1 cellular context compared by ENCODE assay signal in genomic region chrY:2935606-2936521, GRCh38.
A peak's percentile ranks its signal among the peaks of the same experiment; 100 is the strongest.
TF ChIP-seq lines count a peak whose summit lies in the region.

No MANE protein-coding gene starts in this region.

TF ChIP-seq in HepG2, 621 proteins besides CTCF, POLR2A, EP300 and RAD21 (continued from another document and continues in another):
- TF ChIP-seq KIAA2018 (CRISPR knock-in tag; IDR thresholded peaks at IDR 0.05; ENCODE audit: borderline replicate concordance): no peak
- no peak for TF ChIP-seq ZNF747 (CRISPR knock-in tag; IDR thresholded peaks at IDR 0.05; ENCODE audit: borderline replicate concordance)
- no peak for TF ChIP-seq ZNF597 (CRISPR knock-in tag; IDR thresholded peaks at IDR 0.05)
- no peak for TF ChIP-seq ZBTB3 (CRISPR knock-in tag; IDR thresholded peaks at IDR 0.05; ENCODE audit: borderline replicate concordance, low read depth)
- TF ChIP-seq ZFP41 (CRISPR knock-in tag; IDR thresholded peaks at IDR 0.05; ENCODE audit: borderline replicate concordance): no peak
- TF ChIP-seq ZHX2 (IDR thresholded peaks at IDR 0.05; ENCODE audit: low read depth): no peak
- no peak for TF ChIP-seq ZHX2 (CRISPR knock-in tag; IDR thresholded peaks at IDR 0.05; ENCODE audit: borderline replicate concordance)
- no peak for TF ChIP-seq ZNF709 (CRISPR knock-in tag; IDR thresholded peaks at IDR 0.05)
- TF ChIP-seq HNRNPL (IDR thresholded peaks at IDR 0.05; ENCODE audit: low read depth, low read length): no peak
- no peak for TF ChIP-seq HNRNPK (IDR thresholded peaks at IDR 0.05; ENCODE audit: low read depth, low read length, poor library complexity, severe bottlenecking)
- TF ChIP-seq IRF2 (CRISPR knock-in tag; IDR thresholded peaks at IDR 0.05): peak; percentile 53; the same call in 1 of the 2 replicates
- TF ChIP-seq CC2D1A (CRISPR knock-in tag; IDR thresholded peaks at IDR 0.05): no peak
- TF ChIP-seq BCL3 (CRISPR knock-in tag; IDR thresholded peaks at IDR 0.05): no peak
- TF ChIP-seq U2AF2 (IDR thresholded peaks at IDR 0.05; ENCODE audit: low read depth, low read length): no peak
- TF ChIP-seq ZEB1 (IDR thresholded peaks at IDR 0.05; ENCODE audit: insufficient replicate concordance, low read depth): no peak
- TF ChIP-seq ZNF280D (CRISPR knock-in tag; IDR thresholded peaks at IDR 0.05): no peak
- no peak for TF ChIP-seq TFDP2 (CRISPR knock-in tag; IDR thresholded peaks at IDR 0.05)
- TF ChIP-seq TERF1 (CRISPR knock-in tag; IDR thresholded peaks at IDR 0.05): no peak
- TF ChIP-seq TOE1 (CRISPR knock-in tag; IDR thresholded peaks at IDR 0.05): peak; percentile 40; the same call in 1 of the 2 replicates
- no peak for TF ChIP-seq ZNF503 (CRISPR knock-in tag; IDR thresholded peaks at IDR 0.05)
- TF ChIP-seq HHEX (CRISPR knock-in tag; IDR thresholded peaks at IDR 0.05): no peak
- TF ChIP-seq KDM2A (CRISPR knock-in tag; IDR thresholded peaks at IDR 0.05; ENCODE audit: borderline replicate concordance, low read depth): 0 out of 2 replicates have a peak, but pooled peaks have one; percentile 73
- no peak for TF ChIP-seq THAP7 (CRISPR knock-in tag; IDR thresholded peaks at IDR 0.05)
- no peak for TF ChIP-seq ZNF839 (CRISPR knock-in tag; IDR thresholded peaks at IDR 0.05; ENCODE audit: borderline replicate concordance)
- no peak for TF ChIP-seq PAF1 (CRISPR knock-in tag; IDR thresholded peaks at IDR 0.05)
- no peak for TF ChIP-seq ZNF543 (CRISPR knock-in tag; IDR thresholded peaks at IDR 0.05)
- 0 out of 2 replicates have a peak, but pooled peaks have one; percentile 38 for TF ChIP-seq MIXL1 (CRISPR knock-in tag; IDR thresholded peaks at IDR 0.05)
